8 cellular contexts compared by ENCODE assay signal in the genomic region with DNA sequence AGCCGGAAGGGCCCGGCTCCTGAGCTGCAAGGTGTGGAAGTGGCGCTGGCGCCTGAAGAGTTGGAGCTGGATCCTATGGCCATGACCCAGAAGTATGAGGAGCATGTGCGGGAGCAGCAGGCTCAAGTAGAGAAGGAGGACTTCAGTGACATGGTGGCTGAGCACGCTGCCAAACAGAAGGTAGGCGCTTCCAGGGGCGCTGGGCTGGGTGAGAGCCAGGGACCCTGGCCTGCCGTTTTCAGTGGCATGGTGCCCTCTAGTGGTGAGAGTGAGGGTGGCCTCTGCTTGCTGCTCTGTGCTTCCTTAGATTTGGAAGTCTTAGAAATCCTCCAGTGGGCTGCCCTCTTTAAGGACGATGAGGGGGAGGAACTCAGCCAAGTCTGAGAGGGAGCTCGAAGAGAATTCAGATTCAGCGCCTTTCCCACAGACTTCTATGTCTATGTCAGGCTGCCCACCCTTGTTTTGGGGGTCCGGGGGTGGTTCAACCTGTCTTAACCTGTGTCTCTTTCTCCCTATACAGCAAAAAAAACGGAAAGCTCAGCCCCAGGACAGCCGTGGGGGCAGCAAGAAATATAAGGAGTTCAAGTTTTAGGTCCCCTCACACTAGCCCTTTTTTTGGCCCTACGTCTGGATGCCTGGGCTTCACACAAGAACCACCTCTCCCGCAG. TPM values are rescaled to one million over a fixed set of nuclear protein-coding genes. Genes with fewer than 3 reads are reported as not detected.
A peak's percentile ranks its signal among the peaks of the same experiment; 100 is the strongest.
DNase-seq lines count a peak whose midpoint lies in the region; ATAC-seq and TF ChIP-seq lines count a peak whose summit lies in the region.

No MANE protein-coding gene starts in this region.

- in situ Hi-C loops in Panc1 (cut with HindIII; ENCODE audit: low pct_unique_long_range_greater_than_20kb, low sequenced_read_pairs) = no loop called here

- peak overlapping the region; percentile 85 for H3K27ac ChIP-seq in CD4-positive, alpha-beta T cell (ENCODE audit: low read depth, low read length)
- peak overlapping the region; percentile 92 for H3K27ac ChIP-seq in Panc1 (ENCODE audit: low read length)

- no peaks in the 10 kb centered on the region for H3K9me3 ChIP-seq in CD4-positive, alpha-beta T cell (ENCODE audit: control insufficient read depth, low read length)
- H3K9me3 ChIP-seq in Panc1 (ENCODE audit: control insufficient read depth, insufficient read depth, low read depth, low read length) = no peaks in the 10 kb centered on the region

- H3K4me3 Mint-ChIP-seq in CD4-positive, alpha-beta T cell = peak overlapping the region; percentile 94
- H3K4me3 Mint-ChIP-seq in activated T-helper 1 cell treated with anti-CD3 and anti-CD28 coated beads, Interleukin-12 subunit alpha, Interleukin-12 subunit beta, Interleukin-2, Interleukin-4 antibody, amounts not matched to agents 30 ng/mL and 10 ng/mL and 1 ng/mL, durations not matched to agents 14 hours and 24 hours and 36 hours = peak overlapping the region; percentile 67
- H3K4me3 Mint-ChIP-seq in nephron progenitor cell = peak overlapping the region; percentile 75

- CTCF ChIA-PET in CD4-positive, alpha-beta T cell (lab: Charles Lee) = interaction anchor here (0.7 to 4.0 kb wide), 24 partner anchors 9 to 180 kb away, joined by 3 to 29 read pairs (median 4); a partner anchor contains a TSS
- CTCF ChIA-PET in Panc1 (lab: Charles Lee) = interaction anchor here (0.6 to 1.3 kb wide), 3 partner anchors 13 to 67 kb away, joined by 3 to 6 read pairs (median 5); no protein-coding TSS in a partner anchor

- H3K9me3 Mint-ChIP-seq in CD4-positive, alpha-beta T cell = no peaks in the 10 kb centered on the region
- H3K9me3 Mint-ChIP-seq in activated T-helper 1 cell treated with anti-CD3 and anti-CD28 coated beads, Interleukin-12 subunit alpha, Interleukin-12 subunit beta, Interleukin-2, Interleukin-4 antibody, amounts not matched to agents 30 ng/mL and 10 ng/mL and 1 ng/mL, durations not matched to agents 14 hours and 24 hours and 36 hours = no peaks in the 10 kb centered on the region
- H3K9me3 Mint-ChIP-seq in nephron progenitor cell = peaks cover 18% of the 10 kb centered on the region

- peak; percentile 66 to 80 (median 72) for DNase-seq in CD4-positive, alpha-beta T cell
- DNase-seq in HT1080 (ENCODE audit: low read depth) (peak; percentile 64), Panc1 (ENCODE audit: low read depth, low spot score) (no peak), fibroblast of gingiva (ENCODE audit: low read depth) (peak; percentile 51), nephron progenitor cell (peak; percentile 88), stromal cell of bone marrow (ENCODE audit: low read depth) (peak; percentile 44), COLO829 (ENCODE audit: low spot score) (no peak)
- peak; percentile 62 for DNase-seq in activated T-helper 1 cell treated with anti-CD3 and anti-CD28 coated beads, Interleukin-12 subunit alpha, Interleukin-12 subunit beta, Interleukin-2, Interleukin-4 antibody, amounts not matched to agents 30 ng/mL and 10 ng/mL and 1 ng/mL, durations not matched to agents 14 hours and 24 hours and 36 hours (ENCODE audit: low spot score)

- TF ChIP-seq CTCF in CD4-positive, alpha-beta T cell (IDR thresholded peaks at IDR 0.05) = peak; percentile 87
- TF ChIP-seq CTCF in Panc1 (IDR thresholded peaks at IDR 0.05) (peak; percentile 97), nephron progenitor cell (IDR thresholded peaks at IDR 0.05) (peak; percentile 93)

- ATAC-seq in CD4-positive, alpha-beta T cell (ENCODE audit: poor library complexity) = peak; percentile 27
- peak; percentile 61 for ATAC-seq in Panc1

- POLR2A ChIA-PET in CD4-positive, alpha-beta T cell (lab: Charles Lee) = interaction anchor here (0.6 to 7.0 kb wide), 13 partner anchors 9 to 644 kb away, joined by 3 to 135 read pairs (median 9); a partner anchor contains a TSS
- POLR2A ChIA-PET in Panc1 (lab: Charles Lee) = interaction anchor here (0.5 kb wide), 1 partner anchor 27 kb away, joined by 4 read pairs; no protein-coding TSS in a partner anchor

- peaks cover 27% of the 10 kb centered on the region for H3K4me1 ChIP-seq in Panc1 (ENCODE audit: control insufficient read depth, insufficient read depth, low read length)

- H3K4me1 Mint-ChIP-seq in CD4-positive, alpha-beta T cell (ENCODE audit: low read depth) = peaks cover 69% of the 10 kb centered on the region
- peaks cover 70% of the 10 kb centered on the region for H3K4me1 Mint-ChIP-seq in activated T-helper 1 cell treated with anti-CD3 and anti-CD28 coated beads, Interleukin-12 subunit alpha, Interleukin-12 subunit beta, Interleukin-2, Interleukin-4 antibody, amounts not matched to agents 30 ng/mL and 10 ng/mL and 1 ng/mL, durations not matched to agents 14 hours and 24 hours and 36 hours (ENCODE audit: low read depth)
- H3K4me1 Mint-ChIP-seq in nephron progenitor cell = peaks cover 53% of the 10 kb centered on the region

- BruUV-seq in Panc1 (replicated peaks; lab: Mats Ljungman, UMichigan) = no TSS peak

- H3K36me3 Mint-ChIP-seq in CD4-positive, alpha-beta T cell (ENCODE audit: low read depth) = peaks cover 87% of the 10 kb centered on the region
- peaks cover 55% of the 10 kb centered on the region for H3K36me3 Mint-ChIP-seq in activated T-helper 1 cell treated with anti-CD3 and anti-CD28 coated beads, Interleukin-12 subunit alpha, Interleukin-12 subunit beta, Interleukin-2, Interleukin-4 antibody, amounts not matched to agents 30 ng/mL and 10 ng/mL and 1 ng/mL, durations not matched to agents 14 hours and 24 hours and 36 hours (ENCODE audit: low read depth)
- H3K36me3 Mint-ChIP-seq in nephron progenitor cell (ENCODE audit: low read depth) = peaks cover 69% of the 10 kb centered on the region

- no peaks in the 10 kb centered on the region for H3K27me3 ChIP-seq in CD4-positive, alpha-beta T cell (ENCODE audit: control insufficient read depth, insufficient read depth, low read length)
- H3K27me3 ChIP-seq in Panc1 (ENCODE audit: control insufficient read depth, insufficient read depth, low read length) = no peaks in the 10 kb centered on the region

- H3K27ac Mint-ChIP-seq in CD4-positive, alpha-beta T cell = peak overlapping the region; percentile 94
- H3K27ac Mint-ChIP-seq in activated T-helper 1 cell treated with anti-CD3 and anti-CD28 coated beads, Interleukin-12 subunit alpha, Interleukin-12 subunit beta, Interleukin-2, Interleukin-4 antibody, amounts not matched to agents 30 ng/mL and 10 ng/mL and 1 ng/mL, durations not matched to agents 14 hours and 24 hours and 36 hours = peak overlapping the region; percentile 59
- H3K27ac Mint-ChIP-seq in nephron progenitor cell = peak overlapping the region; percentile 85

- intact Hi-C loops in CD4-positive, alpha-beta T cell (cut with DNase I, micrococcal nuclease) = loop anchor here (1.0 to 5.0 kb wide), 5 partner anchors 15 to 65 kb away; a partner anchor contains a TSS
- intact Hi-C loops in Panc1 (cut with micrococcal nuclease; ENCODE audit: unreplicated experiment) = no loop called here
- intact Hi-C loops in activated T-helper 1 cell treated with anti-CD3 and anti-CD28 coated beads, Interleukin-12 subunit alpha, Interleukin-12 subunit beta, Interleukin-2, Interleukin-4 antibody, amounts not matched to agents 30 ng/mL and 10 ng/mL and 1 ng/mL, durations not matched to agents 14 hours and 24 hours and 36 hours (cut with micrococcal nuclease) = loop anchor here (1.0 to 2.0 kb wide), 2 partner anchors 59 to 66 kb away; no protein-coding TSS in a partner anchor

- peaks cover 33% of the 10 kb centered on the region for H3K36me3 ChIP-seq in Panc1 (ENCODE audit: control insufficient read depth, insufficient read depth, low read length)

- no peaks in the 10 kb centered on the region for H3K27me3 Mint-ChIP-seq in CD4-positive, alpha-beta T cell
- no peaks in the 10 kb centered on the region for H3K27me3 Mint-ChIP-seq in activated T-helper 1 cell treated with anti-CD3 and anti-CD28 coated beads, Interleukin-12 subunit alpha, Interleukin-12 subunit beta, Interleukin-2, Interleukin-4 antibody, amounts not matched to agents 30 ng/mL and 10 ng/mL and 1 ng/mL, durations not matched to agents 14 hours and 24 hours and 36 hours (ENCODE audit: insufficient read depth)
- H3K27me3 Mint-ChIP-seq in nephron progenitor cell (ENCODE audit: low read depth, poor library complexity) = no peaks in the 10 kb centered on the region

- H3K4me3 ChIP-seq in Panc1 (ENCODE audit: low read depth in 2 of 2, low read length in 2 of 2) = no peak overlapping the region

RNA-seq across cellular contexts. Expression of a gene that starts 1.8 kb away (rescaled TPM):
- total RNA-seq in CD4-positive, alpha-beta T cell = 100 to 1,000 TPM; 179 to 183 TPM
- total RNA-seq in HT1080 (2014; rRNA removed; shearing (Covaris generic)) = 10.4 and 17.8 TPM in 2 replicates
- 39.4 and 48.5 TPM in 2 replicates for polyA plus RNA-seq in HT1080 (2015; cell fraction: cytosol; rRNA removed)
- 30.0 and 37.5 TPM in 2 replicates for polyA plus RNA-seq in HT1080 (2015; cell fraction: nucleus; rRNA removed)
- 91.8 TPM for total RNA-seq in Panc1 (2021; ENCODE audit: unreplicated experiment)
- polyA plus RNA-seq in Panc1 (2012; ENCODE audit: insufficient read length) = 106 TPM
- total RNA-seq in activated T-helper 1 cell treated with anti-CD3 and anti-CD28 coated beads, Interleukin-12 subunit alpha, Interleukin-12 subunit beta, Interleukin-2, Interleukin-4 antibody, amounts not matched to agents 30 ng/mL and 10 ng/mL and 1 ng/mL, durations not matched to agents 14 hours and 24 hours and 36 hours = 80.4 and 89.5 TPM in 2 replicates

RNA-seq across cellular contexts. Expression of a gene that starts 16.1 kb away (rescaled TPM):
- 100 to 1,000 TPM; 182 to 196 TPM for total RNA-seq in CD4-positive, alpha-beta T cell
- 230 and 239 TPM in 2 replicates for total RNA-seq in HT1080 (2014; rRNA removed; shearing (Covaris generic))
- polyA plus RNA-seq in HT1080 (2015; cell fraction: cytosol; rRNA removed) = 160 and 162 TPM in 2 replicates
- 304 and 323 TPM in 2 replicates for polyA plus RNA-seq in HT1080 (2015; cell fraction: nucleus; rRNA removed)
- total RNA-seq in Panc1 (2021; ENCODE audit: unreplicated experiment) = 271 TPM
- 244 TPM for polyA plus RNA-seq in Panc1 (2012; ENCODE audit: insufficient read length)
- total RNA-seq in activated T-helper 1 cell treated with anti-CD3 and anti-CD28 coated beads, Interleukin-12 subunit alpha, Interleukin-12 subunit beta, Interleukin-2, Interleukin-4 antibody, amounts not matched to agents 30 ng/mL and 10 ng/mL and 1 ng/mL, durations not matched to agents 14 hours and 24 hours and 36 hours = 267 TPM in 2 replicates

RNA-seq across cellular contexts. Expression of a gene that starts 19.3 kb away (rescaled TPM):
- not detected for total RNA-seq in CD4-positive, alpha-beta T cell
- total RNA-seq in HT1080 (2014; rRNA removed; shearing (Covaris generic)) = not detected in 2 replicates
- not detected in 2 replicates for polyA plus RNA-seq in HT1080 (2015; cell fraction: cytosol; rRNA removed)
- polyA plus RNA-seq in HT1080 (2015; cell fraction: nucleus; rRNA removed) = not detected in 2 replicates
- not detected for total RNA-seq in Panc1 (2021; ENCODE audit: unreplicated experiment)
- not detected for polyA plus RNA-seq in Panc1 (2012; ENCODE audit: insufficient read length)
- total RNA-seq in activated T-helper 1 cell treated with anti-CD3 and anti-CD28 coated beads, Interleukin-12 subunit alpha, Interleukin-12 subunit beta, Interleukin-2, Interleukin-4 antibody, amounts not matched to agents 30 ng/mL and 10 ng/mL and 1 ng/mL, durations not matched to agents 14 hours and 24 hours and 36 hours = 0.34 TPM in 1 of 2 replicates, not detected in the other

RNA-seq across cellular contexts. Expression of a gene that starts 42.0 kb away (rescaled TPM):
- not detected for total RNA-seq in CD4-positive, alpha-beta T cell
- 10.0 and 13.7 TPM in 2 replicates for total RNA-seq in HT1080 (2014; rRNA removed; shearing (Covaris generic))
- polyA plus RNA-seq in HT1080 (2015; cell fraction: cytosol; rRNA removed) = 21.6 and 30.2 TPM in 2 replicates
- polyA plus RNA-seq in HT1080 (2015; cell fraction: nucleus; rRNA removed) = 15.3 and 17.8 TPM in 2 replicates
- 0.15 TPM for total RNA-seq in Panc1 (2021; ENCODE audit: unreplicated experiment)
- 0.41 TPM for polyA plus RNA-seq in Panc1 (2012; ENCODE audit: insufficient read length)
- 0.18 and 0.76 TPM in 2 replicates for total RNA-seq in activated T-helper 1 cell treated with anti-CD3 and anti-CD28 coated beads, Interleukin-12 subunit alpha, Interleukin-12 subunit beta, Interleukin-2, Interleukin-4 antibody, amounts not matched to agents 30 ng/mL and 10 ng/mL and 1 ng/mL, durations not matched to agents 14 hours and 24 hours and 36 hours

RNA-seq across cellular contexts. Expression of a gene that starts 56.5 kb away (rescaled TPM):
- not detected for total RNA-seq in CD4-positive, alpha-beta T cell
- not detected in 2 replicates for total RNA-seq in HT1080 (2014; rRNA removed; shearing (Covaris generic))
- 0.12 TPM in 1 of 2 replicates, not detected in the other for polyA plus RNA-seq in HT1080 (2015; cell fraction: cytosol; rRNA removed)
- not detected in 2 replicates for polyA plus RNA-seq in HT1080 (2015; cell fraction: nucleus; rRNA removed)
- total RNA-seq in Panc1 (2021; ENCODE audit: unreplicated experiment) = 0.23 TPM
- not detected for polyA plus RNA-seq in Panc1 (2012; ENCODE audit: insufficient read length)
- 1.7 and 2.0 TPM in 2 replicates for total RNA-seq in activated T-helper 1 cell treated with anti-CD3 and anti-CD28 coated beads, Interleukin-12 subunit alpha, Interleukin-12 subunit beta, Interleukin-2, Interleukin-4 antibody, amounts not matched to agents 30 ng/mL and 10 ng/mL and 1 ng/mL, durations not matched to agents 14 hours and 24 hours and 36 hours

Comparison
In these comparisons a context has a peak if more than half of its experiments do, and no peak if none do; other contexts are left out.
1. DNase-seq: peak in CD4-positive, alpha-beta T cell (10 of 10), HT1080 (single experiment), activated T-helper 1 cell treated with anti-CD3 and anti-CD28 coated beads, Interleukin-12 subunit alpha, Interleukin-12 subunit beta, Interleukin-2, Interleukin-4 antibody, amounts not matched to agents 30 ng/mL and 10 ng/mL and 1 ng/mL, durations not matched to agents 14 hours and 24 hours and 36 hours (single experiment), fibroblast of gingiva (single experiment), nephron progenitor cell (single experiment) and stromal cell of bone marrow (single experiment); none in Panc1 (single experiment) and COLO829 (single experiment).
2. Peak in every context shown above with its lines, with median percentiles within 50 percentile points of each other: H3K27ac Mint-ChIP-seq, H3K4me3 Mint-ChIP-seq and CTCF ChIP-seq.